In genomic region chrY:22461962-22462361, GRCh38 we compare ENCODE assay signal across 22 cellular contexts. TPM values are rescaled to one million over a fixed set of nuclear protein-coding genes. Genes with fewer than 3 reads are reported as not detected.
"Had no signal": no experiment of that assay in that cellular context is flagged by ENCODE, and none has a peak within 500 bp of the region (broad histone marks: within the 10 kb centered on the region; RNA-seq: fewer than 3 reads in every experiment).

No MANE protein-coding gene starts in this region.

RNA-seq across cellular contexts. Expression of gene RBMY1J, which starts 58.8 kb away (rescaled TPM):
- total RNA-seq: hepatocyte, kidney, kidney epithelial cell, left cardiac atrium, left colon, left lobe of liver, left ventricle myocardium inferior, left ventricle myocardium superior, liver, lower leg skin, lower lobe of right lung, lung, lung microvascular endothelial cell, mammary epithelial cell, mesenteric fat pad, mesothelial cell of epicardium, mononuclear cell, mucosa of descending colon, mucosa of gallbladder, myocyte had no signal
- polyA plus RNA-seq: hepatocyte, immature natural killer cell, keratinocyte, liver, lung, mammary epithelial cell had no signal
